In the genomic region with DNA sequence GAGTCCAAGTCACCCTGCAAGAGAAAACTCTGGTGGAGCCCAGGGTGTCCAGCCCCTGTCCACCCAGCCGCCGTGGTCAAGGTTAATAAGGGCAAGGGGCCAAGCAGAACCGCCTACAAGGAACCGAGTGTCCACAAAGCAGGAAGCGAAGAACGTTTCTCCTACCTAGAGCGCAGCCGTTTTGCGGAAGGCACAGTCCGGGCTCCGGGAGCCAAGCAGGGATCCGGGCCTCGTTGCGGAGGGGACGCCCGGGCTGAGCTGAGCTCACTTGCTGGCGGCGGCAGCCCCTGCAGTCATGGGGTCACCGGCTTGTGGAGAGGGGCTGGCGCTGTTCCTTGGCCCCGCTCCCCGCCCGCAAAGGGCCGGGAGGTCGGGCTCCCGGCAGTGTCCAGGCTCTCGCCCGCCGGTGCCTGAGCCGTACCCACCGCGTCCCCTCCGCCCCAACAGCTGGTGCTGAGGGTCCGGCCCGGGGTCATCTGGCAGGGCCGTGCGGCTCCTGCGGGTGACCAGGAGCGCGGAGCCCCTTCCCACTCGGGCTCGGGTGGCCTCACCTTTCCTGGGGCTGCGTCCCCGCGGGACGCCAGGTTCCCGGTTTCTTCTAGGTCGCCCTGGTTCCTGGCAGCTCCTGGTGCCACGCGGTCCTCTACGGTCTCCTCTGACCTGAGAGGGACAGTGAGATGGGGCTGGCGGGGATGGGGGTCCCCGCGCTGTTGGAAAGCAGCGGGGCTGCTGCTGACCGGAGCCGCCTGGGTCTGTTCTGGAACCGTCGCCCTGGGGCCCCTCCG, we compare ENCODE assay signal across 8 cellular contexts. TPM values are rescaled to one million over a fixed set of nuclear protein-coding genes. Genes with fewer than 3 reads are reported as not detected.
DNase-seq lines count a peak whose midpoint lies in the region; ATAC-seq and TF ChIP-seq lines count a peak whose summit lies in the region.

No MANE protein-coding gene starts in this region.

- peak overlapping the region; percentile 90 for H3K4me3 Mint-ChIP-seq in activated naive CD8-positive, alpha-beta T cell

- TF ChIP-seq EP300 in SK-N-SH (IDR thresholded peaks at IDR 0.05; ENCODE audit: borderline replicate concordance in 1 of 2, low read depth in 1 of 2, low read length in 1 of 2): no peak

- CTCF ChIA-PET in SK-N-SH (lab: Yijun Ruan, JAX): interaction anchor here (0.6 kb wide), 1 partner anchor 14 kb away, joined by 3 read pairs; a partner anchor contains a TSS

- H3K9me3 ChIP-seq in SK-N-SH (no peaks in the 10 kb centered on the region), iPS DF 6.9 (ENCODE audit: control insufficient read depth, insufficient read depth, low read length) (no peaks in the 10 kb centered on the region)

- DNase-seq in SK-N-SH (peak; percentile 31), iPS DF 6.9 (ENCODE audit: low read depth, low spot score) (no peak), sciatic nerve (ENCODE audit: low spot score) (no peak), putamen (ENCODE audit: low spot score) (no peak), NCI-H2029 treated with DMSO at 0.1 percent for 48 hours (lab: John Stamatoyannopoulos, UW) (no peak)

- TF ChIP-seq CTCF in SK-N-SH (IDR thresholded peaks at IDR 0.05): no peak

- no peaks in the 10 kb centered on the region for H4K20me1 ChIP-seq in SK-N-SH (ENCODE audit: insufficient read depth)

- no peaks in the 10 kb centered on the region for H3K79me2 ChIP-seq in SK-N-SH (ENCODE audit: insufficient read depth)

- no peaks in the 10 kb centered on the region for H3K9me2 ChIP-seq in SK-N-SH

- H3K27ac ChIP-seq in SK-N-SH (ENCODE audit: low read depth in 2 of 2, low read length in 1 of 2) (no peak overlapping the region), iPS DF 6.9 (ENCODE audit: low read length) (no peak overlapping the region)

- H3K4me1 Mint-ChIP-seq in activated naive CD8-positive, alpha-beta T cell (ENCODE audit: low read depth): peaks cover 17% of the 10 kb centered on the region

- H3K9me3 Mint-ChIP-seq in activated naive CD8-positive, alpha-beta T cell (ENCODE audit: low read depth): no peaks in the 10 kb centered on the region

- WGBS in SK-N-SH (ENCODE audit: low lambda C conversion rate): 76% methylated on average over 46 of the region's 60 CpGs
- WGBS in iPS DF 6.9 (ENCODE audit: insufficient coverage, insufficient read length): no CpG with 5 or more reads among the region's 60 CpGs

- no peak overlapping the region for H3K9ac ChIP-seq in SK-N-SH

- no peak overlapping the region for H2AFZ ChIP-seq in SK-N-SH (ENCODE audit: low read depth)

- no peak for TF ChIP-seq RAD21 in SK-N-SH (IDR thresholded peaks at IDR 0.05; ENCODE audit: low read length)

- H3K4me3 ChIP-seq in SK-N-SH (ENCODE audit: low read depth in 2 of 2, low read length in 1 of 2) (no peak overlapping the region), iPS DF 6.9 (ENCODE audit: low read length) (peak overlapping the region; percentile 46; the same call in 1 of the 2 replicates)

- no peak overlapping the region for H3K27ac Mint-ChIP-seq in activated naive CD8-positive, alpha-beta T cell

- no peak overlapping the region for H3K4me2 ChIP-seq in SK-N-SH

- H3K27me3 Mint-ChIP-seq in activated naive CD8-positive, alpha-beta T cell: peaks cover 14% of the 10 kb centered on the region

- ATAC-seq in SK-N-SH treated with all-trans-retinoic acid at 6 μM for 48 hours (no peak), sciatic nerve (peak; percentile 52), GM18907 (IDR thresholded peaks at IDR 0.05; ENCODE audit: unreplicated experiment) (no peak)

- no peaks in the 10 kb centered on the region for H3K36me3 ChIP-seq in SK-N-SH (replicated peaks in 1 of 2; ENCODE audit: control insufficient read depth in 1 of 2, insufficient read depth in 2 of 2, low read length in 1 of 2)
- no peaks in the 10 kb centered on the region for H3K36me3 ChIP-seq in iPS DF 6.9 (ENCODE audit: control insufficient read depth, insufficient read depth, low read length)

- 0 out of 4 replicates have a peak, but pooled peaks cover 0 to 7% of the 10 kb centered on the region in 2 experiments for H3K4me1 ChIP-seq in SK-N-SH (ENCODE audit: control insufficient read depth in 1 of 2, insufficient read depth in 2 of 2, low read depth in 1 of 2, low read length in 1 of 2)
- H3K4me1 ChIP-seq in iPS DF 6.9 (ENCODE audit: control insufficient read depth, insufficient read depth, low read length): peaks cover 2% of the 10 kb centered on the region; the same call in 1 of the 2 replicates

- intact Hi-C loops in sciatic nerve (cut with DNase I): no loop called here

- POLR2A ChIA-PET in SK-N-SH (lab: Yijun Ruan, JAX): no interaction called here

- peaks cover 4% of the 10 kb centered on the region for H3K36me3 Mint-ChIP-seq in activated naive CD8-positive, alpha-beta T cell

- H3K27me3 ChIP-seq in SK-N-SH (ENCODE audit: insufficient read depth) (no peaks in the 10 kb centered on the region; the same call in 1 of the 2 replicates), iPS DF 6.9 (ENCODE audit: control insufficient read depth, insufficient read depth, low read length) (peaks cover 20% of the 10 kb centered on the region)

- H3F3A ChIP-seq in SK-N-SH (replicated peaks; ENCODE audit: insufficient read depth): no peaks in the 10 kb centered on the region

TF ChIP-seq in SK-N-SH, 30 proteins besides CTCF, POLR2A, EP300 and RAD21:
- TF ChIP-seq FOXM1 (IDR thresholded peaks at IDR 0.05; ENCODE audit: low read depth): no peak
- TF ChIP-seq, protein P1, sequence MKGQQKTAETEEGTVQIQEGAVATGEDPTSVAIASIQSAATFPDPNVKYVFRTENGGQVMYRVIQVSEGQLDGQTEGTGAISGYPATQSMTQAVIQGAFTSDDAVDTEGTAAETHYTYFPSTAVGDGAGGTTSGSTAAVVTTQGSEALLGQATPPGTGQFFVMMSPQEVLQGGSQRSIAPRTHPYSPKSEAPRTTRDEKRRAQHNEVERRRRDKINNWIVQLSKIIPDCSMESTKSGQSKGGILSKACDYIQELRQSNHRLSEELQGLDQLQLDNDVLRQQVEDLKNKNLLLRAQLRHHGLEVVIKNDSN (IDR thresholded peaks at IDR 0.05; ENCODE audit: borderline replicate concordance, low read depth): no peak

TF ChIP-seq in SK-N-SH treated with all-trans-retinoic acid at 6 μM for 48 hours, 23 proteins besides CTCF, POLR2A, EP300 and RAD21:
- no peak for TF ChIP-seq CSDC2 (CRISPR knock-in tag; IDR thresholded peaks at IDR 0.05)
- TF ChIP-seq, protein P2, sequence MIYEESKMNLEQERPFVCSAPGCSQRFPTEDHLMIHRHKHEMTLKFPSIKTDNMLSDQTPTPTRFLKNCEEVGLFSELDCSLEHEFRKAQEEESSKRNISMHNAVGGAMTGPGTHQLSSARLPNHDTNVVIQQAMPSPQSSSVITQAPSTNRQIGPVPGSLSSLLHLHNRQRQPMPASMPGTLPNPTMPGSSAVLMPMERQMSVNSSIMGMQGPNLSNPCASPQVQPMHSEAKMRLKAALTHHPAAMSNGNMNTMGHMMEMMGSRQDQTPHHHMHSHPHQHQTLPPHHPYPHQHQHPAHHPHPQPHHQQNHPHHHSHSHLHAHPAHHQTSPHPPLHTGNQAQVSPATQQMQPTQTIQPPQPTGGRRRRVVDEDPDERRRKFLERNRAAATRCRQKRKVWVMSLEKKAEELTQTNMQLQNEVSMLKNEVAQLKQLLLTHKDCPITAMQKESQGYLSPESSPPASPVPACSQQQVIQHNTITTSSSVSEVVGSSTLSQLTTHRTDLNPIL (CRISPR knock-in tag; IDR thresholded peaks at IDR 0.05; ENCODE audit: low read depth): no peak

RNA-seq across cellular contexts. Expression of a gene that starts 14.0 kb away (rescaled TPM):
- 2.3 and 3.0 TPM in 2 replicates for polyA plus RNA-seq in SK-N-SH (2012; rRNA removed)
- polyA plus RNA-seq in SK-N-SH (2012; cell fraction: cytosol; rRNA removed): 2.8 and 3.1 TPM in 2 replicates
- polyA plus RNA-seq in SK-N-SH (2012; cell fraction: nucleus; rRNA removed): 1.1 and 2.0 TPM in 2 replicates
- total RNA-seq in sciatic nerve: 11.2 TPM
